9 cellular contexts compared by ENCODE assay signal in genomic region chr10:25174461-25175230, GRCh38. TPM values are rescaled to one million over a fixed set of nuclear protein-coding genes. Genes with fewer than 3 reads are reported as not detected.
DNase-seq lines count a peak whose midpoint lies in the region; ATAC-seq and TF ChIP-seq lines count a peak whose summit lies in the region.
"Had no signal": no experiment of that assay in that cellular context is flagged by ENCODE, and none has a peak within 500 bp of the region (broad histone marks: within the 10 kb centered on the region; RNA-seq: fewer than 3 reads in every experiment).

Gene GPR158, plus strand, starts transcription at chr10:25175001. Its CDS starts 420 bp downstream, at chr10:25175421.

- peak within 1 kb of the TSS; percentile 92 for H3K4me3 ChIP-seq in HUES6 (ENCODE audit: low read depth, low read length)
- peak within 1 kb of the TSS; percentile 47 to 69 for H3K4me3 ChIP-seq in Panc1 (ENCODE audit: low read depth in 2 of 2, low read length in 2 of 2)
- peak within 1 kb of the TSS; percentile 78 for H3K4me3 ChIP-seq in neural cell (ENCODE audit: low read length)
- H3K4me3 ChIP-seq in stomach smooth muscle (ENCODE audit: low read length in 2 of 2) = peak within 1 kb of the TSS; percentile 67 to 77

- peaks cover 8% of the 10 kb centered on the region for H3K4me1 Mint-ChIP-seq in activated naive CD8-positive, alpha-beta T cell (ENCODE audit: low read depth)

- H3K4me2 ChIP-seq in neural cell (ENCODE audit: low read length) = peak within 1 kb of the TSS; percentile 80

- H3K27ac ChIP-seq in HUES6 (ENCODE audit: low read depth, low read length) = no peak within 1 kb of the TSS
- H3K27ac ChIP-seq in Panc1 (ENCODE audit: low read length) = no peak within 1 kb of the TSS
- peak within 1 kb of the TSS; percentile 59 for H3K27ac ChIP-seq in neural cell (ENCODE audit: low read length)
- H3K27ac ChIP-seq in stomach smooth muscle (ENCODE audit: low read length) = no peak within 1 kb of the TSS

- H2AFZ ChIP-seq in neural cell (ENCODE audit: low read depth, low read length) = peak within 1 kb of the TSS; percentile 89

- TF ChIP-seq RAD21 in neural cell (conservative IDR thresholded peaks at IDR 0.05) = peak; percentile 49

- H3K9me2 ChIP-seq in neural cell (ENCODE audit: insufficient read depth, low read length) = no peaks in the 10 kb centered on the region

- no TSS peak for BruUV-seq in Panc1 (replicated peaks; lab: Mats Ljungman, UMichigan)

- H3K79me2 ChIP-seq in neural cell (replicated peaks; ENCODE audit: insufficient read depth, low read length) = no peaks in the 10 kb centered on the region

- in situ Hi-C loops in Panc1 (cut with HindIII; ENCODE audit: low pct_unique_long_range_greater_than_20kb, low sequenced_read_pairs) = no loop called here

- peaks cover 6% of the 10 kb centered on the region; the same call in 1 of the 2 replicates for H3K4me1 ChIP-seq in HUES6 (ENCODE audit: control insufficient read depth, insufficient read depth, low read length)
- no peaks in the 10 kb centered on the region for H3K4me1 ChIP-seq in Panc1 (ENCODE audit: control insufficient read depth, insufficient read depth, low read length)
- H3K4me1 ChIP-seq in stomach smooth muscle (ENCODE audit: control insufficient read depth, insufficient read depth, low read length) = peaks cover 18% of the 10 kb centered on the region

- TF ChIP-seq EP300 in neural cell (conservative IDR thresholded peaks at IDR 0.05; ENCODE audit: poor library complexity, severe bottlenecking) = peak; percentile 19

- H3K9me3 ChIP-seq in HUES6 (ENCODE audit: control insufficient read depth, insufficient read depth, low read depth, low read length) (no peaks in the 10 kb centered on the region), Panc1 (ENCODE audit: control insufficient read depth, insufficient read depth, low read depth, low read length) (no peaks in the 10 kb centered on the region), neural cell (ENCODE audit: low read length) (no peaks in the 10 kb centered on the region), stomach smooth muscle (ENCODE audit: control insufficient read depth in 2 of 2, low read length in 2 of 2) (no peaks in the 10 kb centered on the region)

- TF ChIP-seq CTCF in Panc1 (IDR thresholded peaks at IDR 0.05) (no peak), neural cell (IDR thresholded peaks at IDR 0.05; ENCODE audit: poor library complexity, severe bottlenecking) (peak; percentile 25)

- H4K20me1 ChIP-seq in neural cell (ENCODE audit: insufficient read depth) = no peaks in the 10 kb centered on the region

- peak within 1 kb of the TSS; percentile 54 for H3K4me3 Mint-ChIP-seq in activated naive CD8-positive, alpha-beta T cell
- H3K4me3 Mint-ChIP-seq: activated B cell treated with CpG ODN at 0.5 μM for 24 hours had no signal

- H3K27ac Mint-ChIP-seq in activated naive CD8-positive, alpha-beta T cell = no peak within 1 kb of the TSS
- H3K27ac Mint-ChIP-seq: activated B cell treated with CpG ODN at 0.5 μM for 24 hours had no signal

- H3F3A ChIP-seq in neural cell (ENCODE audit: insufficient read depth, low read length, poor library complexity, severe bottlenecking) = no peaks in the 10 kb centered on the region

- H3K27me3 ChIP-seq in HUES6 (ENCODE audit: control insufficient read depth, insufficient read depth, low read length) = peaks cover 70% of the 10 kb centered on the region
- peaks cover 9% of the 10 kb centered on the region for H3K27me3 ChIP-seq in Panc1 (ENCODE audit: control insufficient read depth, insufficient read depth, low read length)
- peaks cover 62% of the 10 kb centered on the region for H3K27me3 ChIP-seq in neural cell (ENCODE audit: insufficient read depth, low read depth, low read length)
- peaks cover 36 to 42% of the 10 kb centered on the region in 2 donors for H3K27me3 ChIP-seq in stomach smooth muscle (ENCODE audit: control insufficient read depth in 1 of 2, insufficient read depth in 2 of 2, low read length in 2 of 2)

- POLR2A ChIA-PET in Panc1 (lab: Charles Lee) = no interaction called here

- peaks cover 40% of the 10 kb centered on the region for H3K27me3 Mint-ChIP-seq in activated naive CD8-positive, alpha-beta T cell

- DNase-seq in ELR (ENCODE audit: low read depth) (peak; percentile 58), Panc1 (ENCODE audit: low read depth, low spot score) (no peak), germinal center (ENCODE audit: low spot score) (peak; percentile 66)
- DNase-seq: activated B cell treated with CpG ODN at 0.5 μM for 24 hours had no signal

- H3K36me3 ChIP-seq in HUES6 (ENCODE audit: control insufficient read depth, insufficient read depth, low read length) (no peaks in the 10 kb centered on the region), Panc1 (ENCODE audit: control insufficient read depth, insufficient read depth, low read length) (no peaks in the 10 kb centered on the region), neural cell (ENCODE audit: insufficient read depth, low read length) (no peaks in the 10 kb centered on the region), stomach smooth muscle (ENCODE audit: control insufficient read depth in 2 of 2, insufficient read depth in 2 of 2, low read length in 2 of 2) (no peaks in the 10 kb centered on the region)

- CTCF ChIA-PET in Panc1 (lab: Charles Lee) = no interaction called here

- ATAC-seq in Panc1 = peak; percentile 94
- ATAC-seq in HG03571 (IDR thresholded peaks at IDR 0.05; ENCODE audit: unreplicated experiment) = no peak

- intact Hi-C loops in Panc1 (cut with micrococcal nuclease; ENCODE audit: unreplicated experiment) = no loop called here

- peak within 1 kb of the TSS; percentile 17 for H3K9ac ChIP-seq in HUES6 (ENCODE audit: low read length)
- peak within 1 kb of the TSS; percentile 74 for H3K9ac ChIP-seq in neural cell (ENCODE audit: low read length)
- no peak within 1 kb of the TSS for H3K9ac ChIP-seq in stomach smooth muscle (ENCODE audit: low read length in 2 of 2)

- H3K36me3 Mint-ChIP-seq in activated naive CD8-positive, alpha-beta T cell = no peaks in the 10 kb centered on the region

- peaks cover 4% of the 10 kb centered on the region for H3K9me3 Mint-ChIP-seq in activated naive CD8-positive, alpha-beta T cell (ENCODE audit: low read depth)

TF ChIP-seq in neural cell, 6 proteins besides CTCF, POLR2A, EP300 and RAD21:
- no peak for TF ChIP-seq TAF1 (IDR thresholded peaks at IDR 0.05; ENCODE audit: low read depth)
- TF ChIP-seq EZH2 (IDR thresholded peaks at IDR 0.05; ENCODE audit: borderline replicate concordance, insufficient read depth, low read length, poor library complexity, severe bottlenecking) = no peak
- TF ChIP-seq REST (IDR thresholded peaks at IDR 0.05; ENCODE audit: borderline replicate concordance) = peak; percentile 98
- peak; percentile 48 for TF ChIP-seq SMC3 (conservative IDR thresholded peaks at IDR 0.05; ENCODE audit: poor library complexity)
- peak; percentile 53 for TF ChIP-seq POLR2AphosphoS5 (IDR thresholded peaks at IDR 0.05)
- TF ChIP-seq MXI1 (conservative IDR thresholded peaks at IDR 0.05; ENCODE audit: poor library complexity, severe bottlenecking) = peak; percentile 50

RNA-seq across cellular contexts. Expression of gene GPR158, which starts in this region (rescaled TPM):
- 0.64 TPM for total RNA-seq in Panc1 (2021; ENCODE audit: unreplicated experiment)
- polyA plus RNA-seq in Panc1 (2012; ENCODE audit: insufficient read length) = 0.33 TPM
- 1.7 and 2.1 TPM in 2 replicates for polyA plus RNA-seq in neural cell
- 7.5 and 8.3 TPM in 2 replicates for polyA minus RNA-seq in neural cell
- total RNA-seq: activated B cell treated with CpG ODN at 0.5 μM for 24 hours had no signal

Comparison
In these comparisons a context has a peak if more than half of its experiments do, and no peak if none do; other contexts are left out.
1. Peak in ATAC-seq and H3K4me3 ChIP-seq in Panc1; RNA of the gene not detected or under 1 TPM.
2. H3K9ac ChIP-seq: peak in HUES6 (single experiment) and neural cell (single experiment); none in stomach smooth muscle (0 of 2).
3. Peak in every context shown above with its lines, with median percentiles within 50 percentile points of each other: H3K4me3 ChIP-seq.